Comparison of ENCODE assay signal across 36 cellular contexts in the genomic region with DNA sequence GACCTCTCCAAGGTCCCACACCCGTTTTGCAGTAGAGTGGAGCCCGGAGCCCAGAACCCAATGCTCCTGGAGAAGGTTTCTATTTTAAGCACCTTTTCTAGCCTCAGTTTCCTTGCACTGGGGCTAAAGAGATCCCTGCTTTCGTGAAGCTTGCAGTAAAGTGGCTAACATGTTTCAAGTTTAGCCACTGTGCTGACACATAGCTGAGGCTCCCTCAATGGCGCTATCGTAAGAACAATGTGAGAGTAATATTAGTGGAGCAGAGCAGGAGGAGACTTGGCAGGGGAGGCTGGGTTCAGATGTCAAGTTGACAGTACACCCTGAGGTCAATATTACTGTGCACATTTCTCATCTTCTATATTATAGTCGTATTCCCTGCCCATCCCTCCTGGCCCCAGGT. TPM values are rescaled to one million over a fixed set of nuclear protein-coding genes. Genes with fewer than 3 reads are reported as not detected.
"Had no signal": no experiment of that assay in that cellular context is flagged by ENCODE, and none has a peak within 500 bp of the region (broad histone marks: within the 10 kb centered on the region; RNA-seq: fewer than 3 reads in every experiment).

No MANE protein-coding gene starts in this region.

- ATAC-seq: esophagus mucosa; foreskin keratinocyte; heart right ventricle; left cardiac atrium; left lung; mucosa of descending colon; natural killer cell treated with Interleukin-12 subunit alpha and Interleukin-12 subunit beta and Interleukin-15 and Interleukin-18, amount 100 ng/mL, for 72 hours; right lobe of liver; stimulated activated memory B cell treated with anti-CD40 and anti-IgM and Interleukin-4, amounts not matched to agents 10 μg/mL and 1 μg/mL and 100 μg/mL, for 72 hours; stimulated activated naive CD8-positive, alpha-beta T cell treated with anti-CD3 and anti-CD28 coated beads, Interleukin-15, Interleukin-2, amounts not matched to agents 100 U/mL and 50 U/mL, for 24 hours had no signal

- H3K27me3 ChIP-seq: foreskin keratinocyte, heart right ventricle, left lung, neural progenitor cell, ovary, right lobe of liver, testis, tibial artery, upper lobe of left lung had no signal

- H3K27me3 Mint-ChIP-seq: dendritic cell treated with granulocyte-macrophage colony-stimulating factor and Interleukin-4, amounts not matched to agents 40 ng/mL and 50 ng/mL, for 4 days; naive B cell; stimulated activated memory B cell treated with anti-CD40 and anti-IgM and Interleukin-4, amounts not matched to agents 10 μg/mL and 1 μg/mL and 100 μg/mL, for 72 hours had no signal

- H3K4me3 ChIP-seq: heart right ventricle, left lung, mucosa of descending colon, neural progenitor cell, ovary, right lobe of liver, testis, tibial artery, upper lobe of left lung had no signal

- H3K9me3 Mint-ChIP-seq: dendritic cell treated with granulocyte-macrophage colony-stimulating factor and Interleukin-4, amounts not matched to agents 40 ng/mL and 50 ng/mL, for 4 days; endodermal cell; mesothelial cell of epicardium; naive B cell; natural killer cell treated with Interleukin-12 subunit alpha and Interleukin-12 subunit beta and Interleukin-15 and Interleukin-18, amount 100 ng/mL, for 72 hours; neural progenitor cell; stimulated activated memory B cell treated with anti-CD40 and anti-IgM and Interleukin-4, amounts not matched to agents 10 μg/mL and 1 μg/mL and 100 μg/mL, for 72 hours had no signal

- H2AFZ ChIP-seq: neural progenitor cell had no signal

- H3K9me3 ChIP-seq: heart right ventricle, left lung, mucosa of descending colon, ovary, right lobe of liver, testis, tibial artery, upper lobe of left lung had no signal

- H3K27ac Mint-ChIP-seq: dendritic cell treated with granulocyte-macrophage colony-stimulating factor and Interleukin-4, amounts not matched to agents 40 ng/mL and 50 ng/mL, for 4 days; endodermal cell; mesothelial cell of epicardium; natural killer cell treated with Interleukin-12 subunit alpha and Interleukin-12 subunit beta and Interleukin-15 and Interleukin-18, amount 100 ng/mL, for 72 hours; neural progenitor cell; stimulated activated memory B cell treated with anti-CD40 and anti-IgM and Interleukin-4, amounts not matched to agents 10 μg/mL and 1 μg/mL and 100 μg/mL, for 72 hours had no signal

- H3K36me3 Mint-ChIP-seq: mesothelial cell of epicardium; naive B cell; natural killer cell treated with Interleukin-12 subunit alpha and Interleukin-12 subunit beta and Interleukin-15 and Interleukin-18, amount 100 ng/mL, for 72 hours; neural progenitor cell; stimulated activated memory B cell treated with anti-CD40 and anti-IgM and Interleukin-4, amounts not matched to agents 10 μg/mL and 1 μg/mL and 100 μg/mL, for 72 hours had no signal

- DNase-seq: effector CD8-positive, alpha-beta T cell; endodermal cell; foreskin keratinocyte; glutamatergic neuron; heart right ventricle; hippocampal formation; left cardiac atrium; left lung; mesenchymal stem cell; mucosa of descending colon; naive B cell; nucleus accumbens; ovary; posterior cingulate gyrus; retina; right lobe of liver; stimulated activated CD4-positive, alpha-beta T cell treated with anti-CD3 and anti-CD28 coated beads, Interleukin-2, amount 100 ng/mL, for 24 hours; stimulated activated CD4-positive, alpha-beta T cell treated with anti-CD3 and anti-CD28 coated beads, Interleukin-4, amount 100 ng/mL, for 24 hours; stimulated activated naive CD8-positive, alpha-beta T cell treated with anti-CD3 and anti-CD28 coated beads, Interleukin-15, Interleukin-2, amounts not matched to agents 100 U/mL and 50 U/mL, for 24 hours; substantia nigra; testis; tibial artery; upper lobe of left lung had no signal

- H3K4me1 ChIP-seq: foreskin keratinocyte, left lung, right lobe of liver, tibial artery, upper lobe of left lung had no signal

- H3K4me3 Mint-ChIP-seq: dendritic cell treated with granulocyte-macrophage colony-stimulating factor and Interleukin-4, amounts not matched to agents 40 ng/mL and 50 ng/mL, for 4 days; endodermal cell; mesothelial cell of epicardium; naive B cell; natural killer cell treated with Interleukin-12 subunit alpha and Interleukin-12 subunit beta and Interleukin-15 and Interleukin-18, amount 100 ng/mL, for 72 hours; neural progenitor cell; stimulated activated memory B cell treated with anti-CD40 and anti-IgM and Interleukin-4, amounts not matched to agents 10 μg/mL and 1 μg/mL and 100 μg/mL, for 72 hours had no signal

- H3K4me2 ChIP-seq: neural progenitor cell had no signal

- H3K4me1 Mint-ChIP-seq: naive B cell; stimulated activated memory B cell treated with anti-CD40 and anti-IgM and Interleukin-4, amounts not matched to agents 10 μg/mL and 1 μg/mL and 100 μg/mL, for 72 hours had no signal

- H3K36me3 ChIP-seq: heart right ventricle, left lung, neural progenitor cell, ovary, right lobe of liver, tibial artery, upper lobe of left lung had no signal

- H3K27ac ChIP-seq: epithelial cell of prostate, foreskin keratinocyte, heart right ventricle, left lung, neural progenitor cell, ovary, right lobe of liver, testis, tibial artery, upper lobe of left lung had no signal

RNA-seq across cellular contexts. Expression of gene CTXN3, which starts 7.9 kb away (rescaled TPM):
- total RNA-seq: endodermal cell; fibroblast of lung; foreskin keratinocyte; heart right ventricle; kidney epithelial cell; left cardiac atrium; left lung; lower leg skin; lung microvascular endothelial cell; mesothelial cell of epicardium; mucosa of descending colon; natural killer cell treated with Interleukin-12 subunit alpha and Interleukin-12 subunit beta and Interleukin-15 and Interleukin-18, amount 100 ng/mL, for 72 hours; ovary; pulmonary artery endothelial cell; right lobe of liver; upper lobe of left lung had no signal
- polyA plus RNA-seq: fibroblast of lung, foreskin keratinocyte, heart right ventricle, ovary had no signal

RNA-seq across cellular contexts. Expression of gene CCDC192, which starts 46.4 kb away (rescaled TPM):
- total RNA-seq: cerebellum; esophagus mucosa; fibroblast of lung; foreskin keratinocyte; kidney epithelial cell; left cardiac atrium; left lung; lower leg skin; lung microvascular endothelial cell; natural killer cell treated with Interleukin-12 subunit alpha and Interleukin-12 subunit beta and Interleukin-15 and Interleukin-18, amount 100 ng/mL, for 72 hours; pulmonary artery endothelial cell; right lobe of liver had no signal
- polyA plus RNA-seq: fibroblast of lung, foreskin keratinocyte had no signal
